15 cellular contexts compared by ENCODE assay signal in the genomic region with DNA sequence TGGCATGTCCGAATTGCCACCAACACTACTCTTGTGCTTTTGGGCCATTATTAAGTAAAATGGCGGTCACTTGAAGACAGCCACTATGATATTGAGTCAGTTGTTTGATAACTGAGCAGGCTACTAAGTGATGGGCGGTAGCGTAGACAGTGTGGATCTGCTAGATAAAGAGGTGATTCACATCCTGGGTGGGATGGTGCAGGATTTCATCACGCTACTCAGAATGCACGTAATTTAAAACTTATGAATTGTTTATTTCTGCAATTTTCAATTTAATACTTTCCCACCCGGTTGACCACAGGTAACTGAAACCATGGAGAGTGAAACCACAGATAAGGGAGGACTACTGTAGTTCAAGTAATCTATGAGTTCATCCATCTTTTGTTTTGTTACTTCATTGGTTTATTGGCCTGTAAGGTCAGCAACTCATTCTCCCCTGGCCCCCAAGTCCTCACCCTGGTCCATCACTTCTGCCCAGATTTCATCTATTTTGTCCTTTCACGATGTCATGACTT. TPM values are rescaled to one million over a fixed set of nuclear protein-coding genes. Genes with fewer than 3 reads are reported as not detected.
DNase-seq lines count a peak whose midpoint lies in the region; ATAC-seq and TF ChIP-seq lines count a peak whose summit lies in the region.
"Had no signal": no experiment of that assay in that cellular context is flagged by ENCODE, and none has a peak within 500 bp of the region (broad histone marks: within the 10 kb centered on the region; RNA-seq: fewer than 3 reads in every experiment).

No MANE protein-coding gene starts in this region.

- no peaks in the 10 kb centered on the region for H3K4me1 ChIP-seq in foreskin keratinocyte

- H3K4me3 Mint-ChIP-seq in activated CD8-positive, alpha-beta T cell treated with anti-CD3 and anti-CD28 coated beads for 36 hours: peak overlapping the region; percentile 24

- no peaks in the 10 kb centered on the region for H3K27me3 ChIP-seq in foreskin keratinocyte
- H3K27me3 ChIP-seq: gastroesophageal sphincter had no signal

- TF ChIP-seq CTCF in AG09309 (IDR thresholded peaks at IDR 0.05; ENCODE audit: control insufficient read depth, insufficient read depth, low read depth, low read length, missing control alignments) (no peak), fibroblast of pulmonary artery (IDR thresholded peaks at IDR 0.05; ENCODE audit: low read length, missing control alignments) (no peak), foreskin fibroblast (IDR thresholded peaks at IDR 0.05; ENCODE audit: low read depth, low read length) (no peak), foreskin keratinocyte (conservative IDR thresholded peaks at IDR 0.05) (no peak)
- no peak for TF ChIP-seq CTCF in activated CD8-positive, alpha-beta T cell treated with anti-CD3 and anti-CD28 coated beads for 36 hours (IDR thresholded peaks at IDR 0.05)

- CTCF ChIA-PET in activated CD8-positive, alpha-beta T cell treated with anti-CD3 and anti-CD28 coated beads for 36 hours (lab: Charles Lee): no interaction called here

- peaks cover 34% of the 10 kb centered on the region for H3K4me1 Mint-ChIP-seq in activated CD8-positive, alpha-beta T cell treated with anti-CD3 and anti-CD28 coated beads for 36 hours (ENCODE audit: low read depth)

- POLR2A ChIA-PET in activated CD8-positive, alpha-beta T cell treated with anti-CD3 and anti-CD28 coated beads for 36 hours (lab: Charles Lee): no interaction called here

- DNase-seq in AG09309 (ENCODE audit: low read depth) (peak; percentile 31), ELR (ENCODE audit: low read depth) (peak; percentile 76), fibroblast of pulmonary artery (ENCODE audit: low read depth) (peak; percentile 65), foreskin fibroblast (no peak), SIG-M5 treated with dmso at 0.1 percent for 504 hours (lab: John Stamatoyannopoulos, UW; ENCODE audit: unreplicated experiment) (no peak), NAMALWA (ENCODE audit: low spot score) (no peak), foreskin keratinocyte (no peak)
- peak; percentile 27 for DNase-seq in activated CD8-positive, alpha-beta T cell treated with anti-CD3 and anti-CD28 coated beads for 36 hours
- DNase-seq: activated CD4-positive, CD25-positive, alpha-beta regulatory T cell treated with anti-CD3 and anti-CD28 coated beads, Interleukin-2, amount 50 U/mL, for 72 hours; dermis blood vessel endothelial cell; islet precursor cell; NCI-H187; NK-92 treated with Interleukin-12 subunit alpha and Interleukin-12 subunit beta, amount 100 ng/mL, for 24 hours had no signal

- H3K27me3 Mint-ChIP-seq in activated CD8-positive, alpha-beta T cell treated with anti-CD3 and anti-CD28 coated beads for 36 hours: no peaks in the 10 kb centered on the region

- H3K9me3 Mint-ChIP-seq in activated CD8-positive, alpha-beta T cell treated with anti-CD3 and anti-CD28 coated beads for 36 hours: no peaks in the 10 kb centered on the region

- H3K27ac ChIP-seq in foreskin keratinocyte: no peak overlapping the region
- H3K27ac ChIP-seq: gastroesophageal sphincter had no signal

- intact Hi-C loops in activated CD8-positive, alpha-beta T cell treated with anti-CD3 and anti-CD28 coated beads for 36 hours (cut with micrococcal nuclease): loop anchor here (10.0 kb wide), 1 partner anchor 61 kb away; a partner anchor contains a TSS

- H3K36me3 Mint-ChIP-seq in activated CD8-positive, alpha-beta T cell treated with anti-CD3 and anti-CD28 coated beads for 36 hours (ENCODE audit: low read depth): peaks cover 22% of the 10 kb centered on the region

- ATAC-seq in activated CD8-positive, alpha-beta T cell treated with anti-CD3 and anti-CD28 coated beads for 36 hours: no peak
- ATAC-seq in foreskin keratinocyte: no peak
- ATAC-seq: gastroesophageal sphincter, SK-N-SH treated with all-trans-retinoic acid at 6 μM for 48 hours had no signal

- H3K4me3 ChIP-seq in AG09309 (ENCODE audit: control insufficient read depth, low read depth, low read length): no peak overlapping the region
- H3K4me3 ChIP-seq in fibroblast of pulmonary artery (replicated peaks; ENCODE audit: low read depth, low read length): no peak overlapping the region
- no peak overlapping the region for H3K4me3 ChIP-seq in foreskin fibroblast (ENCODE audit: low read depth in 1 of 2, low read length in 2 of 2)
- H3K4me3 ChIP-seq: gastroesophageal sphincter had no signal

- peak overlapping the region; percentile 83 for H3K27ac Mint-ChIP-seq in activated CD8-positive, alpha-beta T cell treated with anti-CD3 and anti-CD28 coated beads for 36 hours

RNA-seq across cellular contexts. Expression of a gene that starts 2.9 kb away (rescaled TPM):
- total RNA-seq in activated CD8-positive, alpha-beta T cell treated with anti-CD3 and anti-CD28 coated beads for 36 hours: 10 to 100 TPM; 53.9 to 60.9 TPM
- total RNA-seq in foreskin keratinocyte: 39.1 and 40.6 TPM in 2 replicates
- 40.7 and 42.8 TPM in 2 replicates for polyA plus RNA-seq in foreskin keratinocyte

RNA-seq across cellular contexts. Expression of a gene that starts 18.4 kb away (rescaled TPM):
- total RNA-seq in activated CD8-positive, alpha-beta T cell treated with anti-CD3 and anti-CD28 coated beads for 36 hours: 1 to 10 TPM; 3.0 to 4.3 TPM
- total RNA-seq in foreskin keratinocyte: 158 and 163 TPM in 2 replicates
- polyA plus RNA-seq in foreskin keratinocyte: 231 and 234 TPM in 2 replicates

RNA-seq across cellular contexts. Expression of a gene that starts 55.8 kb away (rescaled TPM):
- total RNA-seq in activated CD8-positive, alpha-beta T cell treated with anti-CD3 and anti-CD28 coated beads for 36 hours: under 1 TPM; 0.67 to 0.74 TPM
- 0.71 TPM in 2 replicates for total RNA-seq in foreskin keratinocyte
- 1.9 and 2.9 TPM in 2 replicates for polyA plus RNA-seq in foreskin keratinocyte
- total RNA-seq: dermis blood vessel endothelial cell had no signal

Comparison
In these comparisons a context has a peak if more than half of its experiments do, and no peak if none do; other contexts are left out.
1. DNase-seq: peak in AG09309 (single experiment), ELR (single experiment), activated CD8-positive, alpha-beta T cell treated with anti-CD3 and anti-CD28 coated beads for 36 hours (single experiment) and fibroblast of pulmonary artery (single experiment); none in foreskin fibroblast (0 of 2), SIG-M5 treated with dmso at 0.1 percent for 504 hours (single experiment), NAMALWA (single experiment) and foreskin keratinocyte (0 of 2).
2. RNA of a gene that starts 18.4 kb away (total RNA-seq): 158 to 163 TPM in foreskin keratinocyte; 3.0 to 4.3 TPM in activated CD8-positive, alpha-beta T cell treated with anti-CD3 and anti-CD28 coated beads for 36 hours; every median in the first group is over 10 times any median in the second.